8 cellular contexts compared by ENCODE assay signal in genomic region chr17:63998721-63999679, GRCh38. TPM values are rescaled to one million over a fixed set of nuclear protein-coding genes. Genes with fewer than 3 reads are reported as not detected.
DNase-seq lines count a peak whose midpoint lies in the region; ATAC-seq and TF ChIP-seq lines count a peak whose summit lies in the region.

No MANE protein-coding gene starts in this region.

- no peaks in the 10 kb centered on the region for H3K36me3 ChIP-seq in colonic mucosa

- peaks cover 37% of the 10 kb centered on the region for H3K4me1 Mint-ChIP-seq in CD14-positive monocyte
- H3K4me1 Mint-ChIP-seq in nephron, result peaks cover 18% of the 10 kb centered on the region

- H3K9me3 Mint-ChIP-seq in CD14-positive monocyte (peaks cover 0 to 13% (median 1%) of the 10 kb centered on the region in 7 donors), nephron (no peaks in the 10 kb centered on the region)

- H3K27me3 ChIP-seq in colonic mucosa, result peaks cover 5% of the 10 kb centered on the region

- DNase-seq in CD14-positive monocyte (ENCODE audit: low spot score) (peak; percentile 38), NAMALWA (ENCODE audit: low spot score) (peak; percentile 50), colonic mucosa (no peak), NOMO-1 treated with dmso at 0.1 percent for 144 hours (lab: John Stamatoyannopoulos, UW; ENCODE audit: unreplicated experiment) (no peak)
- no peak for DNase-seq in activated CD4-positive, alpha-beta T cell treated with anti-CD3 and anti-CD28 coated beads, Interleukin-2, amount 50 U/mL, for 48 hours

- H3K27me3 Mint-ChIP-seq in CD14-positive monocyte (ENCODE audit: low read depth in 3 of 3) (peaks cover 32 to 50% (median 41%) of the 10 kb centered on the region in 3 donors), nephron (ENCODE audit: low read depth) (peaks cover 23% of the 10 kb centered on the region)

- intact Hi-C loops in CD14-positive monocyte (cut with micrococcal nuclease), result no loop called here
- intact Hi-C loops in colonic mucosa (cut with DNase I), result no loop called here

- H3K4me3 ChIP-seq in colonic mucosa, result peak overlapping the region; percentile 46

- peak overlapping the region; percentile 71 to 79 for H3K4me3 Mint-ChIP-seq in CD14-positive monocyte
- H3K4me3 Mint-ChIP-seq in nephron, result peak overlapping the region; percentile 65 to 82 (median 80)

- no peaks in the 10 kb centered on the region for H3K4me1 ChIP-seq in colonic mucosa

- no peak overlapping the region for H3K27ac ChIP-seq in colonic mucosa

- no peak for ATAC-seq in GM21737 (IDR thresholded peaks at IDR 0.05; ENCODE audit: unreplicated experiment)
- ATAC-seq in GM21526 (IDR thresholded peaks at IDR 0.05; ENCODE audit: low FRiP score, unreplicated experiment), result no peak

- peak overlapping the region in 1 of 7 donors; percentile 75 for H3K27ac Mint-ChIP-seq in CD14-positive monocyte
- H3K27ac Mint-ChIP-seq in nephron, result no peak overlapping the region

- H3K9ac ChIP-seq in colonic mucosa (ENCODE audit: low read depth in 2 of 2, low read length in 2 of 2), result peak overlapping the region; percentile 20 to 34

- H3K36me3 Mint-ChIP-seq in CD14-positive monocyte, result peaks cover 16 to 19% of the 10 kb centered on the region in 2 donors
- H3K36me3 Mint-ChIP-seq in nephron (ENCODE audit: low read depth), result no peaks in the 10 kb centered on the region

- H3K9me3 ChIP-seq in colonic mucosa, result no peaks in the 10 kb centered on the region

- TF ChIP-seq CTCF in CD14-positive monocyte (IDR thresholded peaks at IDR 0.05), result no peak
- TF ChIP-seq CTCF in colonic mucosa (IDR thresholded peaks at IDR 0.05), result no peak
- no peak for TF ChIP-seq CTCF in nephron (IDR thresholded peaks at IDR 0.05; ENCODE audit: unreplicated experiment in 3 of 3)

RNA-seq across cellular contexts. Expression of gene PRR29, which starts 0.8 kb away (rescaled TPM):
- polyA plus RNA-seq in CD14-positive monocyte, result 1 to 10 TPM; 1.4 to 2.1 TPM
- under 1 TPM in 1 of 2 donors, not detected in 1; 0.16 TPM for total RNA-seq in colonic mucosa

RNA-seq across cellular contexts. Expression of gene ICAM2, which starts 21.4 kb away (rescaled TPM):
- polyA plus RNA-seq in CD14-positive monocyte, result 100 to 1,000 TPM; 174 to 186 TPM
- total RNA-seq in colonic mucosa, result 1 to 10 TPM; 9.2 to 9.5 TPM

RNA-seq across cellular contexts. Expression of gene SCN4A, which starts 26.3 kb away (rescaled TPM):
- not detected for polyA plus RNA-seq in CD14-positive monocyte
- total RNA-seq in colonic mucosa, result under 1 TPM; 0.07 to 0.27 TPM

Comparison
In these comparisons a context has a peak if more than half of its experiments do, and no peak if none do; other contexts are left out.
1. DNase-seq: peak in CD14-positive monocyte (single experiment) and NAMALWA (single experiment); none in colonic mucosa (single experiment), NOMO-1 treated with dmso at 0.1 percent for 144 hours (single experiment) and activated CD4-positive, alpha-beta T cell treated with anti-CD3 and anti-CD28 coated beads, Interleukin-2, amount 50 U/mL, for 48 hours (0 of 2).